ENCODE assay signal across 20 cellular contexts in the genomic region with DNA sequence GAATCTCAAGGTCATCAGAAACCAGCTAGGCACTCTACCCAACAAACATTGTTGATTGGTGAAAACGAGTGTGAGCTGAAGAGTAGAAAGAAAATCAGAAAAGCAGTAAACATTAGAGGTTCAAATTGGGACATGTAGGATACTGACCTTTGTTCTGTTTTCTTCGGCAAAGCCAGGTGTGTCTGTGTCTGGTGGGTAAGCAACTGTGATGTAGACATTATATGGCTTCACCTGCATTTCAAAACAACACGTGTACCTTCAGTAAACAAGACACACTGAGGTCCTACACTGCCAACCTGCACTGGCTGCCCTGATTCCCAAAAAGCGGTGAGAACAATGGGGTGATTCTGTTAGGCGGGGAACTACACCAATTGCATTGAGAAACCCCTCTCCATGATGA. TPM values are rescaled to one million over a fixed set of nuclear protein-coding genes. Genes with fewer than 3 reads are reported as not detected.
DNase-seq lines count a peak whose midpoint lies in the region; ATAC-seq, FAIRE-seq and TF ChIP-seq lines count a peak whose summit lies in the region.
"Had no signal": no experiment of that assay in that cellular context is flagged by ENCODE, and none has a peak within 500 bp of the region (broad histone marks: within the 10 kb centered on the region; RNA-seq: fewer than 3 reads in every experiment).

No MANE protein-coding gene starts in this region.

- H3K27me3 ChIP-seq in esophagus squamous epithelium (no peaks in the 10 kb centered on the region), small intestine (ENCODE audit: control insufficient read depth in 2 of 2, insufficient read depth in 2 of 2, low read length in 2 of 2) (no peaks in the 10 kb centered on the region)

- no peaks in the 10 kb centered on the region for H3K9me3 ChIP-seq in esophagus squamous epithelium
- no peaks in the 10 kb centered on the region for H3K9me3 ChIP-seq in small intestine (ENCODE audit: control insufficient read depth, low read depth)
- H3K9me3 ChIP-seq: HAP-1 had no signal

- H3K36me3 ChIP-seq in esophagus squamous epithelium (peaks cover 0 to 89% (median 14%) of the 10 kb centered on the region in 3 donors), small intestine (ENCODE audit: control insufficient read depth in 2 of 2, insufficient read depth in 2 of 2, low read length in 2 of 2) (peaks cover 13 to 15% of the 10 kb centered on the region in 2 donors)

- ATAC-seq in activated T-cell treated with anti-CD3 and anti-CD28 coated beads, Interleukin-2, amount 50 U/mL, for 4 hours, result no peak
- ATAC-seq in activated CD4-positive, alpha-beta T cell treated with anti-CD3 and anti-CD28 coated beads for 36 hours, result no peak
- ATAC-seq in HG02973 (IDR thresholded peaks at IDR 0.05; ENCODE audit: unreplicated experiment), result no peak

- H3K36me3 Mint-ChIP-seq in activated T-cell treated with anti-CD3 and anti-CD28 coated beads, Interleukin-2, amount 50 U/mL, for 24 hours (ENCODE audit: low read depth), result peaks cover 94% of the 10 kb centered on the region
- H3K36me3 Mint-ChIP-seq in activated T-cell treated with anti-CD3 and anti-CD28 coated beads, Interleukin-2, amount 50 U/mL, for 4 hours (ENCODE audit: insufficient read depth), result peaks cover 47% of the 10 kb centered on the region
- peaks cover 57% of the 10 kb centered on the region for H3K36me3 Mint-ChIP-seq in activated CD4-positive, alpha-beta T cell treated with anti-CD3 and anti-CD28 coated beads for 36 hours (ENCODE audit: low read depth)

- H3K4me1 ChIP-seq in esophagus squamous epithelium (peaks cover 9 to 41% (median 18%) of the 10 kb centered on the region in 3 donors), small intestine (ENCODE audit: control insufficient read depth in 2 of 2, insufficient read depth in 1 of 2, low read depth in 1 of 2, low read length in 1 of 2) (no peaks in the 10 kb centered on the region)

- peak overlapping the region; percentile 26 for H3K27ac Mint-ChIP-seq in activated T-cell treated with anti-CD3 and anti-CD28 coated beads, Interleukin-2, amount 50 U/mL, for 24 hours
- no peak overlapping the region for H3K27ac Mint-ChIP-seq in activated CD4-positive, alpha-beta T cell treated with anti-CD3 and anti-CD28 coated beads for 36 hours
- H3K27ac Mint-ChIP-seq: B cell had no signal

- CTCF ChIA-PET in activated CD4-positive, alpha-beta T cell treated with anti-CD3 and anti-CD28 coated beads for 36 hours (lab: Charles Lee), result interaction anchor here (6.8 kb wide), 1 partner anchor 95 kb away, joined by 58 read pairs; no protein-coding TSS in a partner anchor

- no peaks in the 10 kb centered on the region for H3K9me3 Mint-ChIP-seq in activated T-cell treated with anti-CD3 and anti-CD28 coated beads, Interleukin-2, amount 50 U/mL, for 24 hours
- H3K9me3 Mint-ChIP-seq in activated T-cell treated with anti-CD3 and anti-CD28 coated beads, Interleukin-2, amount 50 U/mL, for 4 hours, result no peaks in the 10 kb centered on the region
- H3K9me3 Mint-ChIP-seq in activated CD4-positive, alpha-beta T cell treated with anti-CD3 and anti-CD28 coated beads for 36 hours (ENCODE audit: low read depth), result no peaks in the 10 kb centered on the region

- POLR2A ChIA-PET in activated CD4-positive, alpha-beta T cell treated with anti-CD3 and anti-CD28 coated beads for 36 hours (lab: Charles Lee), result no interaction called here

- H3K27me3 Mint-ChIP-seq in activated T-cell treated with anti-CD3 and anti-CD28 coated beads, Interleukin-2, amount 50 U/mL, for 24 hours, result no peaks in the 10 kb centered on the region
- H3K27me3 Mint-ChIP-seq in activated T-cell treated with anti-CD3 and anti-CD28 coated beads, Interleukin-2, amount 50 U/mL, for 4 hours (ENCODE audit: low read depth), result no peaks in the 10 kb centered on the region
- H3K27me3 Mint-ChIP-seq in activated CD4-positive, alpha-beta T cell treated with anti-CD3 and anti-CD28 coated beads for 36 hours, result no peaks in the 10 kb centered on the region
- H3K27me3 Mint-ChIP-seq: B cell had no signal

- TF ChIP-seq CTCF in esophagus squamous epithelium (IDR thresholded peaks at IDR 0.05), result no peak

- H3K4me3 ChIP-seq in esophagus squamous epithelium (no peak overlapping the region), small intestine (ENCODE audit: low read depth in 1 of 2, low read length in 2 of 2) (no peak overlapping the region)
- H3K4me3 ChIP-seq: HAP-1 had no signal

- FAIRE-seq in small intestine (lab: Jason Lieb, UNC), result no peak
- FAIRE-seq: GM19239, RCC 7860 had no signal

- DNase-seq in activated T-cell treated with anti-CD3 and anti-CD28 coated beads, Interleukin-2, amount 50 U/mL, for 24 hours, result no peak
- DNase-seq in activated T-cell treated with anti-CD3 and anti-CD28 coated beads, Interleukin-2, amount 50 U/mL, for 4 hours, result no peak
- DNase-seq in NCI-H774 (lab: John Stamatoyannopoulos, UW), result peak; percentile 56
- DNase-seq in esophagus squamous epithelium (lab: John Stamatoyannopoulos, UW), result no peak
- DNase-seq in small intestine, result peak; percentile 20
- no peak for DNase-seq in activated CD4-positive, alpha-beta T cell treated with anti-CD3 and anti-CD28 coated beads for 36 hours
- DNase-seq in anterior cingulate cortex (lab: John Stamatoyannopoulos, UW), result no peak
- DNase-seq: 8988T; GF-D8; Kasumi-1; NCI-H1092 treated with DMSO at 0.1 percent for 48 hours; NCI-H2081 treated with DMSO at 0.1 percent for 48 hours; NCI-H446 treated with DMSO at 0.1 percent for 48 hours; NK-92 treated with Interleukin-12 subunit alpha and Interleukin-12 subunit beta, amount 100 ng/mL, for 24 hours; SIG-M5 had no signal

- TF ChIP-seq POLR2A in esophagus squamous epithelium (IDR thresholded peaks at IDR 0.05), result no peak

- intact Hi-C loops in esophagus squamous epithelium (cut with DNase I), result no loop called here
- intact Hi-C loops in activated CD4-positive, alpha-beta T cell treated with anti-CD3 and anti-CD28 coated beads for 36 hours (cut with DNase I, micrococcal nuclease), result loop anchor here in 1 of 2 experiments (5.0 kb wide), 2 partner anchors 163 to 233 kb away; no protein-coding TSS in a partner anchor

- peak overlapping the region in 3 of 4 donors; percentile 86 to 90 (median 87) for H3K27ac ChIP-seq in esophagus squamous epithelium
- no peak overlapping the region for H3K27ac ChIP-seq in small intestine (ENCODE audit: low read depth in 1 of 2, low read length in 1 of 2)

- peaks cover 9% of the 10 kb centered on the region for H3K4me1 Mint-ChIP-seq in activated T-cell treated with anti-CD3 and anti-CD28 coated beads, Interleukin-2, amount 50 U/mL, for 24 hours (ENCODE audit: low read depth)
- peaks cover 3% of the 10 kb centered on the region for H3K4me1 Mint-ChIP-seq in activated T-cell treated with anti-CD3 and anti-CD28 coated beads, Interleukin-2, amount 50 U/mL, for 4 hours (ENCODE audit: low read depth)
- peaks cover 4% of the 10 kb centered on the region for H3K4me1 Mint-ChIP-seq in activated CD4-positive, alpha-beta T cell treated with anti-CD3 and anti-CD28 coated beads for 36 hours

- H3K4me3 Mint-ChIP-seq in activated T-cell treated with anti-CD3 and anti-CD28 coated beads, Interleukin-2, amount 50 U/mL, for 24 hours, result no peak overlapping the region
- H3K4me3 Mint-ChIP-seq in activated T-cell treated with anti-CD3 and anti-CD28 coated beads, Interleukin-2, amount 50 U/mL, for 4 hours, result no peak overlapping the region
- no peak overlapping the region for H3K4me3 Mint-ChIP-seq in activated CD4-positive, alpha-beta T cell treated with anti-CD3 and anti-CD28 coated beads for 36 hours
- H3K4me3 Mint-ChIP-seq: B cell had no signal

- 72 to 77% methylated on average over 4 to 5 of the region's 5 CpGs for WGBS in esophagus squamous epithelium, 2 donors
- 23 to 69% (median 43%) methylated on average over 5 of the region's 5 CpGs for WGBS in small intestine, 3 donors

RNA-seq across cellular contexts. Expression of gene KDSR, which starts 22.7 kb away (rescaled TPM):
- 10 to 100 TPM; 64.6 to 78.2 (median 76.2) TPM for total RNA-seq in activated T-cell treated with anti-CD3 and anti-CD28 coated beads, Interleukin-2, amount 50 U/mL, for 4 hours
- total RNA-seq in esophagus squamous epithelium, result 10 to 100 TPM; 20.8 to 42.3 (median 23.0) TPM
- polyA plus RNA-seq in small intestine, result 10 to 100 TPM in 1 of 3 donors, 1 to 10 TPM in 2; 5.8 to 23.8 (median 8.6) TPM
- total RNA-seq in activated CD4-positive, alpha-beta T cell treated with anti-CD3 and anti-CD28 coated beads for 36 hours, result 10 to 100 TPM; 72.6 to 78.6 TPM

RNA-seq across cellular contexts. Expression of gene BCL2, which starts 24.7 kb away (rescaled TPM):
- 10 to 100 TPM; 45.0 to 71.4 (median 66.6) TPM for total RNA-seq in activated T-cell treated with anti-CD3 and anti-CD28 coated beads, Interleukin-2, amount 50 U/mL, for 4 hours
- 10 to 100 TPM in 1 of 4 donors, 1 to 10 TPM in 3; 3.1 to 17.4 (median 4.2) TPM for total RNA-seq in esophagus squamous epithelium
- polyA plus RNA-seq in small intestine, result 1 to 10 TPM in 2 of 3 donors, under 1 TPM in 1; 0.89 to 5.4 (median 2.2) TPM
- total RNA-seq in activated CD4-positive, alpha-beta T cell treated with anti-CD3 and anti-CD28 coated beads for 36 hours, result 10 to 100 TPM; 66.0 to 88.9 TPM

Comparison
In these comparisons a context has a peak if more than half of its experiments do, and no peak if none do; other contexts are left out.
1. DNase-seq: peak in NCI-H774 (single experiment) and small intestine (single experiment); none in activated T-cell treated with anti-CD3 and anti-CD28 coated beads, Interleukin-2, amount 50 U/mL, for 24 hours (single experiment), activated T-cell treated with anti-CD3 and anti-CD28 coated beads, Interleukin-2, amount 50 U/mL, for 4 hours (single experiment), esophagus squamous epithelium (single experiment), activated CD4-positive, alpha-beta T cell treated with anti-CD3 and anti-CD28 coated beads for 36 hours (single experiment) and anterior cingulate cortex (0 of 58).
2. H3K27ac ChIP-seq: peak in esophagus squamous epithelium (3 of 4); none in small intestine (0 of 2).